Comparison of ENCODE assay signal across 11 cellular contexts in the genomic region with DNA sequence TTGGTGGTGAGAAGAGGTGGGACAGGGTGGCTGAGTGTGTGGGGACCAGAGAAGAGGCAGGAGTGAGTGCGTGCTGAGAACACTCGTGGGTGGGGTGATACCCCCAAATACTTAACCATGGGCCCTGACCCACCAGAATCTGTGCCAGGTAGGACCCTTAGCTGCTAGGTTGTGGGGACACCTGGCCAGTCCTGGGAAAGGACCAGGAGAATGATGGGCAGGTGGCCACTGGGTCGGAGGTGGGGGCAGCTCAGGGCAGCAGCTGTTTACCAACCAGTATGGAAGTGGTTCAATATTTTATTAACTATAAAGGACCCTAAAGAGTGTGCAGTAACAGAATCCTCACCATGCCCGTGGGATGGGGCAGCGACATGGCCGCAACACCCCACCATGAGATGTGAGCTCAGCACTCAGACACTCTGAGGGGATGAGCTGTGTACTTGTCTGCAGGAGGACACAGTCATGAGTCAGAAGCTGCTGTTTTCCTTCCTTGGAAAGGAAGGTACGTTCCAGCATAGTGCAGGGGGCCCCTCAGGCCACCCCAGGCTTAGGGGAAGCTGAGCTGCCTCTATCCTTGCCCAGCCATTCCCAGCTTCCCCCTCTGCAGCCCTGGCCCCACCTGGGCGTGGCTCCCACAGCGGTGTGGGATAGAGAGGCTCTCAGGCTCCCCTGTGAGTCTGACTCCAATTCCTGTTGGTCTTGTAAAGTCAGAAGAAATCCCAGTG. TPM values are rescaled to one million over a fixed set of nuclear protein-coding genes. Genes with fewer than 3 reads are reported as not detected.
DNase-seq lines count a peak whose midpoint lies in the region; ATAC-seq and TF ChIP-seq lines count a peak whose summit lies in the region.
"Had no signal": no experiment of that assay in that cellular context is flagged by ENCODE, and none has a peak within 500 bp of the region (broad histone marks: within the 10 kb centered on the region; RNA-seq: fewer than 3 reads in every experiment).

No MANE protein-coding gene starts in this region.

- no peaks in the 10 kb centered on the region for H3K27me3 ChIP-seq in Peyer's patch

- no peaks in the 10 kb centered on the region for H3K9me3 ChIP-seq in Peyer's patch

- H3K36me3 ChIP-seq in Peyer's patch: no peaks in the 10 kb centered on the region

- H3K27ac ChIP-seq in Peyer's patch: peak overlapping the region in 3 of 4 donors; percentile 73 to 87 (median 86)

- H3K9me3 Mint-ChIP-seq in osteocyte (ENCODE audit: unreplicated experiment): no peaks in the 10 kb centered on the region

- ATAC-seq in esophagus mucosa: peak; percentile 31
- no peak for ATAC-seq in GM21390 (IDR thresholded peaks at IDR 0.05; ENCODE audit: unreplicated experiment)
- ATAC-seq in HG02885 (IDR thresholded peaks at IDR 0.05; ENCODE audit: poor library complexity, unreplicated experiment): no peak
- ATAC-seq in GM21526 (IDR thresholded peaks at IDR 0.05; ENCODE audit: low FRiP score, unreplicated experiment): no peak
- ATAC-seq: activated CD8-positive, alpha-beta T cell treated with anti-CD3 and anti-CD28 coated beads, Interleukin-2, amount 10 ng/mL, durations not matched to agents 7 days and 5 days had no signal

- no peak overlapping the region for H3K4me3 ChIP-seq in Peyer's patch

- peak overlapping the region; percentile 14 for H3K27ac Mint-ChIP-seq in osteocyte (ENCODE audit: unreplicated experiment)
- H3K27ac Mint-ChIP-seq: activated CD8-positive, alpha-beta T cell treated with anti-CD3 and anti-CD28 coated beads, Interleukin-2, amount 10 ng/mL, durations not matched to agents 7 days and 5 days had no signal

- no peak for TF ChIP-seq CTCF in Peyer's patch (IDR thresholded peaks at IDR 0.05)
- no peak for TF ChIP-seq CTCF in osteocyte (IDR thresholded peaks at IDR 0.05)

- no peak for TF ChIP-seq POLR2A in Peyer's patch (IDR thresholded peaks at IDR 0.05)

- peaks cover 0 to 27% (median 8%) of the 10 kb centered on the region in 4 donors for H3K4me1 ChIP-seq in Peyer's patch

- no peaks in the 10 kb centered on the region for H3K36me3 Mint-ChIP-seq in osteocyte (ENCODE audit: unreplicated experiment)

- no peaks in the 10 kb centered on the region for H3K27me3 Mint-ChIP-seq in osteocyte (ENCODE audit: unreplicated experiment)

- H3K4me1 Mint-ChIP-seq in osteocyte (ENCODE audit: unreplicated experiment): peaks cover 45% of the 10 kb centered on the region

- H3K4me3 Mint-ChIP-seq in osteocyte (ENCODE audit: unreplicated experiment): no peak overlapping the region
- H3K4me3 Mint-ChIP-seq: activated CD8-positive, alpha-beta T cell treated with anti-CD3 and anti-CD28 coated beads, Interleukin-2, amount 10 ng/mL, durations not matched to agents 7 days and 5 days had no signal

- DNase-seq in Daoy (ENCODE audit: low read depth) (peak; percentile 80), Peyer's patch (no peak), osteocyte (ENCODE audit: extremely low spot score, unreplicated experiment) (no peak), HT-29 (ENCODE audit: low spot score) (no peak)
- DNase-seq: activated CD8-positive, alpha-beta T cell treated with anti-CD3 and anti-CD28 coated beads, Interleukin-2, amount 10 ng/mL, durations not matched to agents 7 days and 5 days; SW 1271 had no signal

RNA-seq across cellular contexts. Expression of gene TEX35, which starts 25.4 kb away (rescaled TPM):
- total RNA-seq in Daoy (2014; rRNA removed; shearing (Covaris generic)): not detected in 2 replicates
- total RNA-seq in Peyer's patch (not detected), esophagus mucosa (0.12 TPM), osteocyte (not detected in 2 replicates)
- not detected in 2 replicates for total RNA-seq in HT-29 (2014; rRNA removed; shearing (Covaris generic))
- total RNA-seq: activated CD8-positive, alpha-beta T cell treated with anti-CD3 and anti-CD28 coated beads, Interleukin-2, amount 10 ng/mL, durations not matched to agents 7 days and 5 days; lung microvascular endothelial cell had no signal

RNA-seq across cellular contexts. Expression of gene CLEC20A, which starts 41.6 kb away (rescaled TPM):
- total RNA-seq in Daoy (2014; rRNA removed; shearing (Covaris generic)): not detected in 2 replicates
- not detected for total RNA-seq in Peyer's patch
- not detected for total RNA-seq in esophagus mucosa
- not detected in 2 replicates for total RNA-seq in osteocyte
- total RNA-seq in HT-29 (2014; rRNA removed; shearing (Covaris generic)): not detected in 2 replicates
- total RNA-seq: activated CD8-positive, alpha-beta T cell treated with anti-CD3 and anti-CD28 coated beads, Interleukin-2, amount 10 ng/mL, durations not matched to agents 7 days and 5 days; lung microvascular endothelial cell had no signal
